Comparison of ENCODE assay signal across 8 cellular contexts in genomic region chr1:11907275-11908138, GRCh38. TPM values are rescaled to one million over a fixed set of nuclear protein-coding genes. Genes with fewer than 3 reads are reported as not detected.
DNase-seq lines count a peak whose midpoint lies in the region; ATAC-seq and TF ChIP-seq lines count a peak whose summit lies in the region.

No MANE protein-coding gene starts in this region.

- intact Hi-C loops in esophagus squamous epithelium (cut with DNase I): no loop called here

- H3K27me3 ChIP-seq in Karpas-422 (ENCODE audit: low read length) (no peaks in the 10 kb centered on the region), Peyer's patch (no peaks in the 10 kb centered on the region), esophagus squamous epithelium (no peaks in the 10 kb centered on the region)

- H3K36me3 ChIP-seq in Karpas-422 (ENCODE audit: insufficient read depth, low read length) (no peaks in the 10 kb centered on the region), Peyer's patch (no peaks in the 10 kb centered on the region), esophagus squamous epithelium (no peaks in the 10 kb centered on the region)

- peak overlapping the region; percentile 65 for H3K9ac ChIP-seq in Karpas-422 (ENCODE audit: low read length)

- peak overlapping the region; percentile 94 for H3K27ac ChIP-seq in Karpas-422 (ENCODE audit: low read length)
- peak overlapping the region; percentile 94 to 100 (median 96) for H3K27ac ChIP-seq in Peyer's patch
- peak overlapping the region; percentile 89 to 99 (median 96) for H3K27ac ChIP-seq in esophagus squamous epithelium

- H3K9me3 ChIP-seq in Karpas-422 (ENCODE audit: low read length): no peaks in the 10 kb centered on the region
- no peaks in the 10 kb centered on the region for H3K9me3 ChIP-seq in Peyer's patch
- H3K9me3 ChIP-seq in esophagus squamous epithelium: no peaks in the 10 kb centered on the region

- no peaks in the 10 kb centered on the region for H3K79me2 ChIP-seq in Karpas-422 (ENCODE audit: low read length)

- peak overlapping the region; percentile 49 for H3K4me2 ChIP-seq in Karpas-422 (ENCODE audit: low read depth, low read length, poor library complexity, severe bottlenecking)

- peak; percentile 78 to 96 (median 92) for TF ChIP-seq CTCF in Peyer's patch (IDR thresholded peaks at IDR 0.05)
- peak; percentile 71 to 94 (median 84) for TF ChIP-seq CTCF in esophagus squamous epithelium (IDR thresholded peaks at IDR 0.05)

- H3K4me1 ChIP-seq in Karpas-422 (ENCODE audit: low read length): peaks cover 27% of the 10 kb centered on the region
- peaks cover 0 to 5% (median 0%) of the 10 kb centered on the region in 4 donors for H3K4me1 ChIP-seq in Peyer's patch
- H3K4me1 ChIP-seq in esophagus squamous epithelium: peaks cover 0 to 18% (median 0%) of the 10 kb centered on the region in 3 donors

- ATAC-seq in GM21825 (IDR thresholded peaks at IDR 0.05; ENCODE audit: unreplicated experiment): peak; percentile 38

- H4K20me1 ChIP-seq in Karpas-422 (ENCODE audit: insufficient read depth, low read depth, low read length): no peaks in the 10 kb centered on the region

- TF ChIP-seq POLR2A in Peyer's patch (IDR thresholded peaks at IDR 0.05) (no peak), esophagus squamous epithelium (IDR thresholded peaks at IDR 0.05) (peak in 1 of 4 donors; percentile 59)

- no peaks in the 10 kb centered on the region for H3K9me2 ChIP-seq in Karpas-422 (replicated peaks; ENCODE audit: insufficient read depth, low read length)

- peak; percentile 98 for DNase-seq in DMS53 (lab: John Stamatoyannopoulos, UW)
- DNase-seq in Karpas-422: peak; percentile 98
- peak; percentile 90 to 97 (median 91) for DNase-seq in Peyer's patch
- peak; percentile 82 for DNase-seq in activated T-helper 1 cell treated with Interleukin-2 at 50 U/mL for 16 hours (ENCODE audit: low read depth)
- peak; percentile 51 for DNase-seq in esophagus squamous epithelium (lab: John Stamatoyannopoulos, UW)
- DNase-seq in myocyte (ENCODE audit: low read depth): peak; percentile 94
- peak; percentile 53 for DNase-seq in stimulated activated CD8-positive, alpha-beta memory T cell treated with anti-CD3 and anti-CD28 coated beads, Interleukin-7, amount 100 ng/mL, for 24 hours (ENCODE audit: low read depth)

- peak overlapping the region; percentile 21; the same call in 1 of the 2 replicates for H3K4me3 ChIP-seq in Karpas-422 (ENCODE audit: low read length)
- H3K4me3 ChIP-seq in Peyer's patch: peak overlapping the region in 2 of 4 donors; percentile 62 to 80
- H3K4me3 ChIP-seq in esophagus squamous epithelium: peak overlapping the region in 3 of 4 donors; percentile 61 to 74 (median 63)

- 9 to 14% methylated on average over 21 of the region's 21 CpGs for WGBS in esophagus squamous epithelium, 2 donors

- peak overlapping the region; percentile 75; the same call in 1 of the 2 replicates for H2AFZ ChIP-seq in Karpas-422 (ENCODE audit: low read length)

RNA-seq across cellular contexts. Expression of gene KIAA2013, which starts 18.7 kb away (rescaled TPM):
- 48.4 and 94.6 TPM in 2 replicates for total RNA-seq in Karpas-422 (2014; rRNA removed; shearing (Covaris generic); ENCODE audit: low replicate concordance)
- 100 to 1,000 TPM in 3 of 4 donors, 10 to 100 TPM in 1; 80.9 to 400 (median 278) TPM for total RNA-seq in Peyer's patch
- 10 to 100 TPM; 40.4 to 50.5 (median 47.9) TPM for total RNA-seq in esophagus squamous epithelium
- total RNA-seq in myocyte: 102 and 105 TPM in 2 replicates
- polyA plus RNA-seq in myocyte (2012): 59.3 TPM

RNA-seq across cellular contexts. Expression of gene PLOD1, which starts 27.0 kb away (rescaled TPM):
- 35.9 and 55.3 TPM in 2 replicates for total RNA-seq in Karpas-422 (2014; rRNA removed; shearing (Covaris generic); ENCODE audit: low replicate concordance)
- total RNA-seq in Peyer's patch: 10 to 100 TPM; 23.9 to 75.2 (median 47.0) TPM
- total RNA-seq in esophagus squamous epithelium: 10 to 100 TPM; 29.8 to 38.1 (median 34.3) TPM
- 144 and 152 TPM in 2 replicates for total RNA-seq in myocyte
- 299 TPM for polyA plus RNA-seq in myocyte (2012)

RNA-seq across cellular contexts. Expression of gene NPPB, which starts 48.8 kb away (rescaled TPM):
- total RNA-seq in Karpas-422 (2014; rRNA removed; shearing (Covaris generic); ENCODE audit: low replicate concordance): not detected in 2 replicates
- not detected for total RNA-seq in Peyer's patch
- not detected for total RNA-seq in esophagus squamous epithelium
- total RNA-seq in myocyte: not detected in 2 replicates
- polyA plus RNA-seq in myocyte (2012): not detected

RNA-seq across cellular contexts. Expression of gene NPPA, which starts 59.9 kb away (rescaled TPM):
- not detected in 2 replicates for total RNA-seq in Karpas-422 (2014; rRNA removed; shearing (Covaris generic); ENCODE audit: low replicate concordance)
- not detected for total RNA-seq in Peyer's patch
- not detected for total RNA-seq in esophagus squamous epithelium
- total RNA-seq in myocyte: 0.47 and 1.3 TPM in 2 replicates
- 1.6 TPM for polyA plus RNA-seq in myocyte (2012)
